ENCODE assay signal across 8 cellular contexts in the genomic region with DNA sequence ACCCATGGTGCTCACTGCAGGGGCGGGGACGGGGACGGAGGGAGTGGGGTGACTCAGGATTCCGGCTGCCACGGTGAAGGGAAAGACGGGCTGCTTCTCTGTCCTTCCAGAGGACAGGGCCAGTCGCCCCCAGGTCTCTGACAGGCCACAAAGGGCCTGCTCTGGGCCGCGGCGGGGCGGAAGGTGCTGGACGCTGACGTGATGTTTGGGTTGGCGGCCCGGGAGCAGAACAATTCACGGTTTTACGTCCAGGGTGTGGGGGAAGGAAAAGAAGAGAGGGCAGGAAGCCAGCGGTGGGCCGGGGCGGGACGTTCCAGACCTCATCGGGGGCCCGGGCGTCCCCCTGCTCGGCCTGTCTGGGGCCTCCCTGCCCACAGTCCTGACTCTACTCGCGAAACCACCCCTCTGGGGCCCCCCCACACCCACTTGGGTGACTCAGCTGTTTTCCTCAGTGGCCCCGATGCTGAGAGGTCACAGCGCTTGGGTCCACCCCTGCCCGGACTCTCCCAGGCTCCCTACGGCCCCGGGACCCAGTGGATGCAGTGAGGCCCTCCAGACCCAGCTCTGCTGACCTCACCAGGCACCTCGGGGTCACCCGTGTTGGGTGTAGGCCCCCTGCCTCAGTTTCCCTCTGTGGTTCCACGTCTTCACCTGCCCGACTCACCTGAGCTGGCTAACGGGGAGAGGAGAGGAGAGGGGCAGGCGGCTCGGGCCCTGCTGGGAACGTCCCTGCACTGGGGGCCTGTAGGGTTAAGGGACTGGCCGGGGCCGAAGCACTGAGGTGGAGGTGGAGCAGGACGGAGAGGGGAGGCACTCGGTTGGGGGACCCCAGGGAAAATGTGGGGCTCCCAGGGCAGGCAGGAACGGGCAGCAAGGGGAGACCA. TPM values are rescaled to one million over a fixed set of nuclear protein-coding genes. Genes with fewer than 3 reads are reported as not detected.
DNase-seq lines count a peak whose midpoint lies in the region; ATAC-seq and TF ChIP-seq lines count a peak whose summit lies in the region.

No MANE protein-coding gene starts in this region.

- no peak overlapping the region for H2AFZ ChIP-seq in hepatocyte

- H3K79me2 ChIP-seq in hepatocyte, result peaks cover 37% of the 10 kb centered on the region

- TF ChIP-seq CTCF in GM20000 (IDR thresholded peaks at IDR 0.05; ENCODE audit: extremely low read depth, missing control alignments) (no peak), hepatocyte (IDR thresholded peaks at IDR 0.05; ENCODE audit: poor library complexity) (no peak)

- peak overlapping the region; percentile 66 for H3K27ac Mint-ChIP-seq in activated naive CD8-positive, alpha-beta T cell

- peaks cover 22% of the 10 kb centered on the region for H3K4me1 Mint-ChIP-seq in activated naive CD8-positive, alpha-beta T cell (ENCODE audit: low read depth)

- no peaks in the 10 kb centered on the region for H3K36me3 Mint-ChIP-seq in activated naive CD8-positive, alpha-beta T cell

- H4K20me1 ChIP-seq in hepatocyte (ENCODE audit: insufficient read depth, poor library complexity, severe bottlenecking), result peaks cover 19% of the 10 kb centered on the region

- peak overlapping the region; percentile 84 for H3K27ac ChIP-seq in hepatocyte

- DNase-seq in GM20000 (ENCODE audit: low spot score), result peak; percentile 93
- peak; percentile 42 for DNase-seq in hepatocyte (ENCODE audit: low spot score)
- peak; percentile 41 for DNase-seq in stimulated activated CD4-positive, alpha-beta T cell treated with anti-CD3 and anti-CD28 coated beads, Interleukin-4, amount 100 ng/mL, for 1 hour
- no peak for DNase-seq in HT-29 (ENCODE audit: low spot score)
- DNase-seq in NCI-H526 treated with DMSO at 0.1 percent for 48 hours (lab: John Stamatoyannopoulos, UW), result no peak

- H3K4me3 Mint-ChIP-seq in activated naive CD8-positive, alpha-beta T cell, result peak overlapping the region; percentile 62

- peak overlapping the region; percentile 56 for H3K4me2 ChIP-seq in hepatocyte

- H3K9me3 Mint-ChIP-seq in activated naive CD8-positive, alpha-beta T cell (ENCODE audit: low read depth), result no peaks in the 10 kb centered on the region

- no peaks in the 10 kb centered on the region for H3K36me3 ChIP-seq in hepatocyte (replicated peaks; ENCODE audit: insufficient read depth, low read depth)

- 76% methylated on average over 37 of the region's 45 CpGs for WGBS in hepatocyte (ENCODE audit: low lambda C conversion rate, missing lambda C conversion rate)

- no peak overlapping the region for H3K4me3 ChIP-seq in hepatocyte

- H3K4me1 ChIP-seq in hepatocyte (ENCODE audit: insufficient read depth), result peaks cover 35% of the 10 kb centered on the region

- no peak for ATAC-seq in HG03139 (IDR thresholded peaks at IDR 0.05; ENCODE audit: unreplicated experiment)
- ATAC-seq in HG03565 (IDR thresholded peaks at IDR 0.05; ENCODE audit: unreplicated experiment), result no peak

- no peaks in the 10 kb centered on the region for H3K9me3 ChIP-seq in hepatocyte (ENCODE audit: low read depth)

- H3K27me3 ChIP-seq in hepatocyte, result no peaks in the 10 kb centered on the region

- H3K9me2 ChIP-seq in hepatocyte (replicated peaks; ENCODE audit: insufficient read depth), result no peaks in the 10 kb centered on the region

- H3K27me3 Mint-ChIP-seq in activated naive CD8-positive, alpha-beta T cell, result no peaks in the 10 kb centered on the region

RNA-seq across cellular contexts. Expression of a gene that starts 29.2 kb away (rescaled TPM):
- total RNA-seq in hepatocyte, result 13.7 and 20.7 TPM in 2 replicates
- 33.5 and 37.1 TPM in 2 replicates for polyA plus RNA-seq in hepatocyte
- 18.0 and 18.9 TPM in 2 replicates for total RNA-seq in HT-29 (2014; rRNA removed; shearing (Covaris generic))

RNA-seq across cellular contexts. Expression of a gene that starts 37.1 kb away (rescaled TPM):
- total RNA-seq in hepatocyte, result 23.7 and 24.4 TPM in 2 replicates
- 49.2 and 56.9 TPM in 2 replicates for polyA plus RNA-seq in hepatocyte
- total RNA-seq in HT-29 (2014; rRNA removed; shearing (Covaris generic)), result 127 and 139 TPM in 2 replicates

RNA-seq across cellular contexts. Expression of a gene that starts 44.4 kb away (rescaled TPM):
- 15.5 and 18.3 TPM in 2 replicates for total RNA-seq in hepatocyte
- 15.7 and 18.3 TPM in 2 replicates for polyA plus RNA-seq in hepatocyte
- total RNA-seq in HT-29 (2014; rRNA removed; shearing (Covaris generic)), result 54.7 and 55.5 TPM in 2 replicates

Comparison
In these comparisons a context has a peak if more than half of its experiments do, and no peak if none do; other contexts are left out.
1. DNase-seq: peak in GM20000 (single experiment), hepatocyte (single experiment) and stimulated activated CD4-positive, alpha-beta T cell treated with anti-CD3 and anti-CD28 coated beads, Interleukin-4, amount 100 ng/mL, for 1 hour (single experiment); none in HT-29 (single experiment) and NCI-H526 treated with DMSO at 0.1 percent for 48 hours (single experiment).